Comparison of ENCODE assay signal across 11 cellular contexts in genomic region chr14:103008768-103009342, GRCh38. TPM values are rescaled to one million over a fixed set of nuclear protein-coding genes. Genes with fewer than 3 reads are reported as not detected.
DNase-seq lines count a peak whose midpoint lies in the region; ATAC-seq, FAIRE-seq and TF ChIP-seq lines count a peak whose summit lies in the region.
"Had no signal": no experiment of that assay in that cellular context is flagged by ENCODE, and none has a peak within 500 bp of the region (broad histone marks: within the 10 kb centered on the region; RNA-seq: fewer than 3 reads in every experiment).

No MANE protein-coding gene starts in this region.

- no peaks in the 10 kb centered on the region for H3K9me3 ChIP-seq in SK-N-SH
- H3K9me3 ChIP-seq in spleen = no peaks in the 10 kb centered on the region
- no peaks in the 10 kb centered on the region for H3K9me3 ChIP-seq in small intestine (ENCODE audit: control insufficient read depth, low read depth)

- peaks cover 18% of the 10 kb centered on the region for H3F3A ChIP-seq in SK-N-SH (replicated peaks; ENCODE audit: insufficient read depth)

- peak overlapping the region in 1 of 2 experiments; percentile 33; a peak in 1 of 4 replicates for H3K27ac ChIP-seq in SK-N-SH (ENCODE audit: low read depth in 2 of 2, low read length in 1 of 2)
- H3K27ac ChIP-seq in foreskin keratinocyte = no peak overlapping the region
- peak overlapping the region in 1 of 8 donors; percentile 2 for H3K27ac ChIP-seq in spleen
- H3K27ac ChIP-seq in small intestine (ENCODE audit: low read depth in 1 of 2, low read length in 1 of 2) = no peak overlapping the region

- no peak for TF ChIP-seq CTCF in SK-N-SH (IDR thresholded peaks at IDR 0.05)
- TF ChIP-seq CTCF in foreskin keratinocyte (conservative IDR thresholded peaks at IDR 0.05) = no peak
- no peak for TF ChIP-seq CTCF in spleen (IDR thresholded peaks at IDR 0.05 in 8 of 11, conservative IDR thresholded peaks at IDR 0.05 in 3 of 11)

- no peak overlapping the region for H2AFZ ChIP-seq in SK-N-SH (ENCODE audit: low read depth)

- FAIRE-seq in small intestine (lab: Jason Lieb, UNC) = no peak

- no peak overlapping the region for H3K9ac ChIP-seq in SK-N-SH

- CTCF ChIA-PET in SK-N-SH (lab: Yijun Ruan, JAX) = no interaction called here

- no peak for TF ChIP-seq POLR2A in spleen (IDR thresholded peaks at IDR 0.05)

- ATAC-seq in foreskin keratinocyte = peak; percentile 21
- no peak for ATAC-seq in HG02970 (IDR thresholded peaks at IDR 0.05; ENCODE audit: low FRiP score, unreplicated experiment)
- ATAC-seq in HG03175 (IDR thresholded peaks at IDR 0.05; ENCODE audit: unreplicated experiment) = no peak

- H3K36me3 ChIP-seq in SK-N-SH (replicated peaks in 1 of 2; ENCODE audit: control insufficient read depth in 1 of 2, insufficient read depth in 2 of 2, low read length in 1 of 2) = peaks cover 19 to 25% of the 10 kb centered on the region in 2 experiments
- H3K36me3 ChIP-seq in spleen = peaks cover 0 to 57% (median 11%) of the 10 kb centered on the region in 6 donors
- peaks cover 2 to 6% of the 10 kb centered on the region in 2 donors for H3K36me3 ChIP-seq in small intestine (ENCODE audit: control insufficient read depth in 2 of 2, insufficient read depth in 2 of 2, low read length in 2 of 2)

- intact Hi-C loops in spleen (cut with DNase I; ENCODE audit: low total_unique reads) = no loop called here

- H3K27me3 ChIP-seq in SK-N-SH (ENCODE audit: insufficient read depth) = no peaks in the 10 kb centered on the region
- no peaks in the 10 kb centered on the region for H3K27me3 ChIP-seq in foreskin keratinocyte
- no peaks in the 10 kb centered on the region for H3K27me3 ChIP-seq in spleen (replicated peaks in 1 of 7)
- no peaks in the 10 kb centered on the region for H3K27me3 ChIP-seq in small intestine (ENCODE audit: control insufficient read depth in 2 of 2, insufficient read depth in 2 of 2, low read length in 2 of 2)

- H3K4me2 ChIP-seq in SK-N-SH = no peak overlapping the region

- 66% methylated on average over 11 of the region's 13 CpGs for WGBS in SK-N-SH (ENCODE audit: low lambda C conversion rate)
- WGBS in spleen, 5 donors = 75 to 83% (median 79%) methylated on average over 13 of the region's 13 CpGs
- 83 to 92% (median 84%) methylated on average over 13 of the region's 13 CpGs for WGBS in small intestine, 3 donors

- TF ChIP-seq RAD21 in SK-N-SH (IDR thresholded peaks at IDR 0.05; ENCODE audit: low read length) = no peak

- H4K20me1 ChIP-seq in SK-N-SH (ENCODE audit: insufficient read depth) = peaks cover 64% of the 10 kb centered on the region

- no peaks in the 10 kb centered on the region for H3K9me2 ChIP-seq in SK-N-SH

- H3K4me3 ChIP-seq in SK-N-SH (ENCODE audit: low read depth in 2 of 2, low read length in 1 of 2) (no peak overlapping the region), spleen (no peak overlapping the region), small intestine (ENCODE audit: low read depth in 1 of 2, low read length in 2 of 2) (no peak overlapping the region)

- POLR2A ChIA-PET in SK-N-SH (lab: Yijun Ruan, JAX) = no interaction called here

- H3K4me1 ChIP-seq in SK-N-SH (ENCODE audit: control insufficient read depth in 1 of 2, insufficient read depth in 2 of 2, low read depth in 1 of 2, low read length in 1 of 2) = peaks cover 5 to 8% of the 10 kb centered on the region in 2 experiments; a peak in 2 of 4 replicates
- H3K4me1 ChIP-seq in foreskin keratinocyte = no peaks in the 10 kb centered on the region
- H3K4me1 ChIP-seq in spleen = peaks cover 5 to 26% (median 13%) of the 10 kb centered on the region in 6 donors
- no peaks in the 10 kb centered on the region for H3K4me1 ChIP-seq in small intestine (ENCODE audit: control insufficient read depth in 2 of 2, insufficient read depth in 1 of 2, low read depth in 1 of 2, low read length in 1 of 2)

- TF ChIP-seq EP300 in SK-N-SH (IDR thresholded peaks at IDR 0.05; ENCODE audit: borderline replicate concordance in 1 of 2, low read depth in 1 of 2, low read length in 1 of 2) = no peak

- DNase-seq in NCI-H2107 (lab: John Stamatoyannopoulos, UW) = peak; percentile 53
- DNase-seq in NCI-H2107 treated with DMSO at 0.1 percent for 48 hours (lab: John Stamatoyannopoulos, UW; ENCODE audit: unreplicated experiment) = no peak
- DNase-seq in SK-N-SH = no peak
- peak in 1 of 2 donors; percentile 35 for DNase-seq in foreskin keratinocyte
- peak; percentile 50 for DNase-seq in spleen
- no peak for DNase-seq in small intestine
- DNase-seq: activated CD4-positive, alpha-beta T cell treated with anti-CD3 and anti-CD28 coated beads, Interleukin-2, amount 50 U/mL, for 1 hour; activated gamma-delta T cell; NCI-H82 had no signal

- H3K79me2 ChIP-seq in SK-N-SH (ENCODE audit: insufficient read depth) = peaks cover 91% of the 10 kb centered on the region

TF ChIP-seq in SK-N-SH, 30 proteins besides CTCF, POLR2A, EP300 and RAD21:
- no peak for TF ChIP-seq REST (IDR thresholded peaks at IDR 0.05; ENCODE audit: low read depth, low read length)
- TF ChIP-seq ELF1 (IDR thresholded peaks at IDR 0.05) = 0 out of 2 replicates have a peak, but pooled peaks have one; percentile 15
- TF ChIP-seq PBX3 (IDR thresholded peaks at IDR 0.05) = no peak
- peak; percentile 47; the same call in 1 of the 2 replicates for TF ChIP-seq NFIC (IDR thresholded peaks at IDR 0.05; ENCODE audit: borderline replicate concordance)

RNA-seq across cellular contexts. Expression of gene CDC42BPB, which starts 48.5 kb away (rescaled TPM):
- polyA plus RNA-seq in SK-N-SH (2012; rRNA removed) (59.7 and 61.6 TPM in 2 replicates), foreskin keratinocyte (15.9 and 16.8 TPM in 2 replicates), spleen (10 to 100 TPM in 2 of 3 donors, 1 to 10 TPM in 1; 6.4 to 22.6 (median 10.1) TPM), small intestine (10 to 100 TPM; 29.2 to 48.3 (median 30.6) TPM)
- 30.0 and 41.9 TPM in 2 replicates for polyA plus RNA-seq in SK-N-SH (2012; cell fraction: cytosol; rRNA removed)
- 160 and 189 TPM in 2 replicates for polyA plus RNA-seq in SK-N-SH (2012; cell fraction: nucleus; rRNA removed)
- total RNA-seq in foreskin keratinocyte (52.9 and 59.7 TPM in 2 replicates), spleen (10 to 100 TPM; 40.2 to 94.5 (median 79.6) TPM)

Comparison
In these comparisons a context has a peak if more than half of its experiments do, and no peak if none do; other contexts are left out.
1. DNase-seq: peak in NCI-H2107 (single experiment) and spleen (single experiment); none in NCI-H2107 treated with DMSO at 0.1 percent for 48 hours (single experiment), SK-N-SH (single experiment) and small intestine (single experiment).